Comparison of ENCODE assay signal across 9 cellular contexts in genomic region chr7:76049295-76049694, GRCh38. TPM values are rescaled to one million over a fixed set of nuclear protein-coding genes. Genes with fewer than 3 reads are reported as not detected.
A peak's percentile ranks its signal among the peaks of the same experiment; 100 is the strongest.
DNase-seq lines count a peak whose midpoint lies in the region; ATAC-seq and TF ChIP-seq lines count a peak whose summit lies in the region.
"Had no signal": no experiment of that assay in that cellular context is flagged by ENCODE, and none has a peak within 500 bp of the region (broad histone marks: within the 10 kb centered on the region; RNA-seq: fewer than 3 reads in every experiment).

No MANE protein-coding gene starts in this region.

- H3K27ac Mint-ChIP-seq in activated naive CD4-positive, alpha-beta T cell treated with anti-CD3 and anti-CD28 coated beads, Interleukin-2, amount 50 U/mL, for 24 hours: peak overlapping the region; percentile 47
- H3K27ac Mint-ChIP-seq in activated naive CD4-positive, alpha-beta T cell treated with anti-CD3 and anti-CD28 coated beads, Interleukin-2, amount 50 U/mL, for 72 hours: peak overlapping the region; percentile 96 to 97

- peaks cover 0 to 22% of the 10 kb centered on the region in 2 donors for H3K36me3 ChIP-seq in left lung
- H3K36me3 ChIP-seq in transverse colon: no peaks in the 10 kb centered on the region

- in situ Hi-C loops in transverse colon (cut with MboI; ENCODE audit: low pct_ligation_motif_present in 1 of 4, low pct_unique_long_range_greater_than_20kb in 1 of 4, low sequenced_read_pairs in 3 of 4): no loop called here

- TF ChIP-seq POLR2A in transverse colon (IDR thresholded peaks at IDR 0.05): no peak

- H3K27ac ChIP-seq in left lung (peak overlapping the region in 1 of 2 donors; percentile 19), transverse colon (peak overlapping the region; percentile 90 to 97 (median 94))

- H3K9me3 ChIP-seq in left lung (no peaks in the 10 kb centered on the region), transverse colon (no peaks in the 10 kb centered on the region)

- no peaks in the 10 kb centered on the region for H3K9me3 Mint-ChIP-seq in activated naive CD4-positive, alpha-beta T cell treated with anti-CD3 and anti-CD28 coated beads, Interleukin-2, amount 50 U/mL, for 24 hours
- H3K9me3 Mint-ChIP-seq in activated naive CD4-positive, alpha-beta T cell treated with anti-CD3 and anti-CD28 coated beads, Interleukin-2, amount 50 U/mL, for 72 hours: peaks cover 0 to 5% of the 10 kb centered on the region in 2 donors

- CTCF ChIA-PET in HEK293T (lab: Yijun Ruan, JAX): no interaction called here

- H3K4me3 ChIP-seq in left lung (peak overlapping the region; percentile 88 to 99), transverse colon (peak overlapping the region in 1 of 4 donors; percentile 78)

- H3K27me3 ChIP-seq in left lung (no peaks in the 10 kb centered on the region), transverse colon (no peaks in the 10 kb centered on the region)

- TF ChIP-seq CTCF in left lung (IDR thresholded peaks at IDR 0.05) (no peak), transverse colon (IDR thresholded peaks at IDR 0.05) (no peak)

- H3K4me3 Mint-ChIP-seq in activated naive CD4-positive, alpha-beta T cell treated with anti-CD3 and anti-CD28 coated beads, Interleukin-2, amount 50 U/mL, for 24 hours: peak overlapping the region; percentile 81

- peaks cover 18% of the 10 kb centered on the region for H3K36me3 Mint-ChIP-seq in activated naive CD4-positive, alpha-beta T cell treated with anti-CD3 and anti-CD28 coated beads, Interleukin-2, amount 50 U/mL, for 24 hours
- peaks cover 10 to 24% of the 10 kb centered on the region in 2 donors for H3K36me3 Mint-ChIP-seq in activated naive CD4-positive, alpha-beta T cell treated with anti-CD3 and anti-CD28 coated beads, Interleukin-2, amount 50 U/mL, for 72 hours

- peaks cover 49% of the 10 kb centered on the region for H3K4me1 Mint-ChIP-seq in activated naive CD4-positive, alpha-beta T cell treated with anti-CD3 and anti-CD28 coated beads, Interleukin-2, amount 50 U/mL, for 24 hours

- intact Hi-C loops in left lung (cut with DNase I): no loop called here
- intact Hi-C loops in transverse colon (cut with DNase I; ENCODE audit: low total_unique reads): no loop called here

- H3K27me3 Mint-ChIP-seq in activated naive CD4-positive, alpha-beta T cell treated with anti-CD3 and anti-CD28 coated beads, Interleukin-2, amount 50 U/mL, for 24 hours: no peaks in the 10 kb centered on the region

- 85 to 92% methylated on average over 6 of the region's 6 CpGs for WGBS in transverse colon (ENCODE audit: low coverage in 1 of 2), 2 donors

- peaks cover 5 to 51% of the 10 kb centered on the region in 2 donors for H3K4me1 ChIP-seq in left lung
- H3K4me1 ChIP-seq in transverse colon: peaks cover 14 to 40% (median 28%) of the 10 kb centered on the region in 4 donors

- no peak for TF ChIP-seq EP300 in transverse colon (IDR thresholded peaks at IDR 0.05; ENCODE audit: low read depth)

- no peak for ATAC-seq in activated naive CD4-positive, alpha-beta T cell treated with anti-CD3 and anti-CD28 coated beads, Interleukin-2, amount 50 U/mL, for 72 hours
- ATAC-seq in left lung (no peak), GM21390 (IDR thresholded peaks at IDR 0.05; ENCODE audit: unreplicated experiment) (no peak)

- DNase-seq in activated naive CD4-positive, alpha-beta T cell treated with anti-CD3 and anti-CD28 coated beads, Interleukin-2, amount 50 U/mL, for 16 hours: no peak
- DNase-seq in activated naive CD4-positive, alpha-beta T cell treated with anti-CD3 and anti-CD28 coated beads, Interleukin-2, amount 50 U/mL, for 72 hours (ENCODE audit: low spot score in 2 of 2): no peak
- DNase-seq in left lung (no peak), transverse colon (no peak), LoVo (ENCODE audit: low spot score) (no peak), HEK293T (ENCODE audit: extremely low spot score) (no peak)
- DNase-seq: effector CD4-positive, alpha-beta T cell had no signal

- POLR2A ChIA-PET in HEK293T (lab: Yijun Ruan, JAX): interaction anchor here (0.8 to 2.3 kb wide), 3 partner anchors 9 to 118 kb away, joined by 3 to 20 read pairs (median 6); no protein-coding TSS in a partner anchor

TF ChIP-seq in HEK293T, 16 proteins besides CTCF, POLR2A, EP300 and RAD21:
- TF ChIP-seq NFRKB (IDR thresholded peaks at IDR 0.05): no peak
- TF ChIP-seq LEF1 (IDR thresholded peaks at IDR 0.05; ENCODE audit: borderline replicate concordance): no peak
- no peak for TF ChIP-seq FOXK2 (IDR thresholded peaks at IDR 0.05)
- no peak for TF ChIP-seq TARDBP (IDR thresholded peaks at IDR 0.05)
- TF ChIP-seq HDGF (IDR thresholded peaks at IDR 0.05; ENCODE audit: borderline replicate concordance): no peak
- TF ChIP-seq ARNT (IDR thresholded peaks at IDR 0.05): no peak
- TF ChIP-seq FOXA1 (IDR thresholded peaks at IDR 0.05): no peak
- no peak for TF ChIP-seq SUZ12 (IDR thresholded peaks at IDR 0.05)
- no peak for TF ChIP-seq ZNF384 (IDR thresholded peaks at IDR 0.05)
- TF ChIP-seq BHLHE40 (IDR thresholded peaks at IDR 0.05; ENCODE audit: borderline replicate concordance): no peak
- no peak for TF ChIP-seq FOXM1 (IDR thresholded peaks at IDR 0.05; ENCODE audit: borderline replicate concordance)
- no peak for TF ChIP-seq L3MBTL2 (conservative IDR thresholded peaks at IDR 0.05)
- no peak for TF ChIP-seq CTBP1 (IDR thresholded peaks at IDR 0.05; ENCODE audit: borderline replicate concordance)
- TF ChIP-seq PKNOX1 (IDR thresholded peaks at IDR 0.05): no peak
- TF ChIP-seq ELF4 (IDR thresholded peaks at IDR 0.05): no peak
- no peak for TF ChIP-seq SP1 (IDR thresholded peaks at IDR 0.05)

RNA-seq across cellular contexts. Expression of gene MDH2, which starts 1.4 kb away (rescaled TPM):
- 100 to 1,000 TPM; 212 to 262 TPM for total RNA-seq in activated naive CD4-positive, alpha-beta T cell treated with anti-CD3 and anti-CD28 coated beads, Interleukin-2, amount 50 U/mL, for 72 hours
- total RNA-seq in left lung: 100 to 1,000 TPM; 153 to 166 TPM
- total RNA-seq in transverse colon: 100 to 1,000 TPM; 144 to 308 (median 152) TPM

RNA-seq across cellular contexts. Expression of gene STYXL1, which starts 1.5 kb away (rescaled TPM):
- total RNA-seq in activated naive CD4-positive, alpha-beta T cell treated with anti-CD3 and anti-CD28 coated beads, Interleukin-2, amount 50 U/mL, for 72 hours: 10 to 100 TPM; 25.4 to 39.1 TPM
- total RNA-seq in left lung (10 to 100 TPM; 32.4 to 39.7 TPM), transverse colon (10 to 100 TPM in 2 of 4 donors, 1 to 10 TPM in 2; 3.4 to 51.9 (median 20.9) TPM)

RNA-seq across cellular contexts. Expression of gene TMEM120A, which starts 54.9 kb away (rescaled TPM):
- 10 to 100 TPM; 23.7 to 43.3 TPM for total RNA-seq in activated naive CD4-positive, alpha-beta T cell treated with anti-CD3 and anti-CD28 coated beads, Interleukin-2, amount 50 U/mL, for 72 hours
- total RNA-seq in left lung (10 to 100 TPM; 32.3 to 50.4 TPM), transverse colon (100 to 1,000 TPM in 1 of 4 donors, 10 to 100 TPM in 3; 57.6 to 119 (median 92.0) TPM)
